8 cellular contexts compared by ENCODE assay signal in the genomic region with DNA sequence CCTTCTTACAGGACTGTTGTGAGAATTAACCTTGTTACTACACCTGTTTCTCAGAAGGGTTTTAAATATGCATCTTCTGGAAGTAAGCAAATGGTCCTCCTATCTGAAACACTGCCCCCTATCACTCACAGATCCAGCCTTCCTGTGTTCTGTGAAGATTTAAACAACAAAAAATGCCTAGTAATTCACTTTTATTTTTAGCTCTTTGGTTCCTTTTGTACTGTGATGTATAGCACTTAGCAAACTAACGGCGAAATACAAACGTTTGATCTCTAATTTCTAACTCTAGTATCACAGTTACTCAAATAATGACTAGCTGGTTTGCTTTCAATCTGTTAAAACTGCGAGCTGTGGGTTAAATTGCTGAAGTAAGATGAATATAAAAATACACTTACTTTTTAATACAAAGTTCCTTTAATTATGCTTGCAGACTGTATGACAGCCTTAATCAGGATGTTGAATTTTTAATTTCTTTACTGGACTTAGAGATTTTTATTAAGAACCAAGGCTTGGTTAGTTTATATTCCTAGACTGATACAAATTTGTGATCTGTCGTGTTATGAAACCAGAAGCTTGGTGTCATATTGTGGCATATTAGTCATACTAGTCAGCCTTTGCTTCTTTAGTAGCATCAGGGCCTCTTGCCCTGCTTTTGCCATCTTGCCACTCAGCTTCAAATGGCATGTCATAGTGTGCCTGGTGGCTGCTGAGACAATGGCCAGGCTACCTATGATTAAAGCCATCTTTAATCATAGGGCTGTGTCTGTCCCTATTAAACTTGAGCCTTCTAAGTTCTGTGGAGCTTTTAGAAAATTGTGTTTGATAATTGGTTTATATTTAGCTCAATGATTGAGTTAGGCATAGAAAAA. TPM values are rescaled to one million over a fixed set of nuclear protein-coding genes. Genes with fewer than 3 reads are reported as not detected.
DNase-seq lines count a peak whose midpoint lies in the region; ATAC-seq, FAIRE-seq and TF ChIP-seq lines count a peak whose summit lies in the region.

No MANE protein-coding gene starts in this region.

- H3K27me3 ChIP-seq in body of pancreas: no peaks in the 10 kb centered on the region

- TF ChIP-seq POLR2A in GM12891 (IDR thresholded peaks at IDR 0.05; ENCODE audit: low read depth, low read length) (no peak), body of pancreas (IDR thresholded peaks at IDR 0.05) (no peak)

- H3K4me1 ChIP-seq in body of pancreas: peaks cover 67% of the 10 kb centered on the region

- no peaks in the 10 kb centered on the region for H3K36me3 ChIP-seq in body of pancreas (replicated peaks in 1 of 2; ENCODE audit: insufficient read depth in 1 of 2, low read depth in 2 of 2)

- DNase-seq in GM12891 (ENCODE audit: insufficient read length, low spot score) (no peak), HCEC 1CT (peak; percentile 57), RKO (ENCODE audit: low spot score) (peak; percentile 42), dermis blood vessel endothelial cell (peak; percentile 41), retinal pigment epithelial cell (ENCODE audit: low read depth) (no peak), ecto neural progenitor cell (ENCODE audit: low spot score) (no peak), body of pancreas (no peak)

- H3K4me3 ChIP-seq in retinal pigment epithelial cell (ENCODE audit: low read length) (no peak overlapping the region), body of pancreas (no peak overlapping the region)

- peak overlapping the region in 2 of 4 donors; percentile 25 to 33 for H3K27ac ChIP-seq in body of pancreas

- TF ChIP-seq CTCF in retinal pigment epithelial cell (conservative IDR thresholded peaks at IDR 0.05; ENCODE audit: low read depth, low read length) (peak; percentile 54), body of pancreas (IDR thresholded peaks at IDR 0.05) (peak in 2 of 7 experiments; percentile 9 to 18)

- H3K9me3 ChIP-seq in body of pancreas: no peaks in the 10 kb centered on the region

- ATAC-seq in GM18873 (IDR thresholded peaks at IDR 0.05; ENCODE audit: low FRiP score, unreplicated experiment) (no peak), body of pancreas (no peak)

- peak; percentile 67 for FAIRE-seq in GM12891 (lab: Jason Lieb, UNC)

- WGBS in body of pancreas, 2 donors: 30 to 33% methylated on average over 5 of the region's 5 CpGs

- intact Hi-C loops in body of pancreas (cut with DNase I): no loop called here

TF ChIP-seq in GM12891, 5 proteins besides CTCF, POLR2A, EP300 and RAD21:
- TF ChIP-seq SPI1 (IDR thresholded peaks at IDR 0.05; ENCODE audit: low read depth, low read length) (no peak), TAF1 (IDR thresholded peaks at IDR 0.05; ENCODE audit: low read depth, low read length) (no peak), POLR2AphosphoS5 (IDR thresholded peaks at IDR 0.05; ENCODE audit: low read depth, low read length) (no peak), POU2F2 (IDR thresholded peaks at IDR 0.05; ENCODE audit: low read depth, low read length) (no peak), PAX5 (IDR thresholded peaks at IDR 0.05; ENCODE audit: insufficient read depth, low read length, severe bottlenecking) (no peak)

RNA-seq across cellular contexts. Expression of a gene that starts 9.2 kb away (rescaled TPM):
- polyA plus RNA-seq in GM12891 (2012; ENCODE audit: low read depth, missing spikeins): 51.3 TPM
- total RNA-seq in dermis blood vessel endothelial cell (49.7 and 93.9 TPM in 2 replicates), body of pancreas (10 to 100 TPM; 38.7 to 66.3 TPM)

Comparison
In these comparisons a context has a peak if more than half of its experiments do, and no peak if none do; other contexts are left out.
1. DNase-seq: peak in HCEC 1CT (single experiment), RKO (single experiment) and dermis blood vessel endothelial cell (single experiment); none in GM12891 (single experiment), retinal pigment epithelial cell (single experiment), ecto neural progenitor cell (single experiment) and body of pancreas (0 of 4).